9 cellular contexts compared by ENCODE assay signal in genomic region chr1:206725053-206725963, GRCh38. TPM values are rescaled to one million over a fixed set of nuclear protein-coding genes. Genes with fewer than 3 reads are reported as not detected.
DNase-seq lines count a peak whose midpoint lies in the region; ATAC-seq and TF ChIP-seq lines count a peak whose summit lies in the region.
"Had no signal": no experiment of that assay in that cellular context is flagged by ENCODE, and none has a peak within 500 bp of the region (broad histone marks: within the 10 kb centered on the region; RNA-seq: fewer than 3 reads in every experiment).

No MANE protein-coding gene starts in this region.

- peaks cover 20% of the 10 kb centered on the region for H3K4me1 Mint-ChIP-seq in osteocyte (ENCODE audit: unreplicated experiment)

- ATAC-seq in HG02571 (IDR thresholded peaks at IDR 0.05; ENCODE audit: unreplicated experiment) (no peak), HG02938 (IDR thresholded peaks at IDR 0.05; ENCODE audit: unreplicated experiment) (no peak)

- H3K27ac Mint-ChIP-seq in osteocyte (ENCODE audit: unreplicated experiment), result no peak overlapping the region

- TF ChIP-seq CTCF in osteocyte (IDR thresholded peaks at IDR 0.05), result peak; percentile 54

- H3K9me3 Mint-ChIP-seq in osteocyte (ENCODE audit: unreplicated experiment), result no peaks in the 10 kb centered on the region

- no peak overlapping the region for H3K4me3 Mint-ChIP-seq in osteocyte (ENCODE audit: unreplicated experiment)

- peak; percentile 40 for DNase-seq in NK-92 treated with Interleukin-12 subunit alpha and Interleukin-12 subunit beta, amount 100 ng/mL, for 24 hours (lab: John Stamatoyannopoulos, UW)
- no peak for DNase-seq in NK-92 (lab: John Stamatoyannopoulos, UW; ENCODE audit: unreplicated experiment)
- DNase-seq in NCI-H1694 (lab: John Stamatoyannopoulos, UW), result peak; percentile 34
- DNase-seq in activated CD4-positive, alpha-beta T cell treated with anti-CD3 and anti-CD28 coated beads, Interleukin-2, amount 50 U/mL, for 1 hour, result peak; percentile 67
- DNase-seq in epidermal melanocyte (ENCODE audit: insufficient read length, low spot score), result peak; percentile 69
- DNase-seq in osteocyte (ENCODE audit: extremely low spot score, unreplicated experiment), result no peak

- H3K36me3 Mint-ChIP-seq in osteocyte (ENCODE audit: unreplicated experiment), result no peaks in the 10 kb centered on the region

- H3K27me3 Mint-ChIP-seq in osteocyte (ENCODE audit: unreplicated experiment), result no peaks in the 10 kb centered on the region

RNA-seq across cellular contexts. Expression of gene MAPKAPK2, which starts 40.6 kb away (rescaled TPM):
- 62.4 and 67.5 TPM in 2 replicates for total RNA-seq in osteocyte

RNA-seq across cellular contexts. Expression of gene IL19, which starts 45.3 kb away (rescaled TPM):
- total RNA-seq in osteocyte, result not detected in 2 replicates
- total RNA-seq: temporal lobe had no signal

RNA-seq across cellular contexts. Expression of gene IL10, which starts 47.0 kb away (rescaled TPM):
- total RNA-seq in osteocyte, result not detected in 2 replicates
- total RNA-seq: temporal lobe had no signal

Comparison
In these comparisons a context has a peak if more than half of its experiments do, and no peak if none do; other contexts are left out.
1. DNase-seq: peak in NK-92 treated with Interleukin-12 subunit alpha and Interleukin-12 subunit beta, amount 100 ng/mL, for 24 hours (single experiment), NCI-H1694 (single experiment), activated CD4-positive, alpha-beta T cell treated with anti-CD3 and anti-CD28 coated beads, Interleukin-2, amount 50 U/mL, for 1 hour (single experiment) and epidermal melanocyte (single experiment); none in NK-92 (single experiment) and osteocyte (single experiment).